ENCODE assay signal across 10 cellular contexts in genomic region chr14:70403335-70403734, GRCh38. TPM values are rescaled to one million over a fixed set of nuclear protein-coding genes. Genes with fewer than 3 reads are reported as not detected.
A peak's percentile ranks its signal among the peaks of the same experiment; 100 is the strongest.
DNase-seq lines count a peak whose midpoint lies in the region; ATAC-seq and TF ChIP-seq lines count a peak whose summit lies in the region.
"Not testable (repeated sequence)": the region's sequence is repeated elsewhere in the genome, so short reads cannot be mapped to it uniquely, and the experiment has no call there.
"Had no signal": no experiment of that assay in that cellular context is flagged by ENCODE, and none has a peak within 500 bp of the region (broad histone marks: within the 10 kb centered on the region; RNA-seq: fewer than 3 reads in every experiment).

No MANE protein-coding gene starts in this region.

- H3K36me3 ChIP-seq in DND-41 (ENCODE audit: insufficient read depth, low read length), result peaks cover 12% of the 10 kb centered on the region
- H3K36me3 ChIP-seq in RWPE2 (ENCODE audit: low read depth); body of pancreas (replicated peaks in 1 of 2; ENCODE audit: insufficient read depth in 1 of 2, low read depth in 2 of 2); neural progenitor cell; upper lobe of right lung: not testable (repeated sequence)

- peaks cover 18% of the 10 kb centered on the region for H3K79me2 ChIP-seq in DND-41 (ENCODE audit: insufficient read depth, low read length)
- H3K79me2 ChIP-seq in neural progenitor cell (ENCODE audit: low read depth), result peaks cover 15% of the 10 kb centered on the region

- H3F3A ChIP-seq in neural progenitor cell (ENCODE audit: low read depth), result not testable (repeated sequence)

- not testable (repeated sequence) for H4K20me1 ChIP-seq in DND-41 (ENCODE audit: insufficient read depth, low read length); neural progenitor cell (ENCODE audit: low read depth)

- WGBS in body of pancreas, 2 donors, result 40 to 42% methylated on average over 4 of the region's 4 CpGs

- peaks cover 16% of the 10 kb centered on the region for H3K36me3 Mint-ChIP-seq in neural progenitor cell

- not testable (repeated sequence) for H3K27me3 Mint-ChIP-seq in neural progenitor cell (ENCODE audit: insufficient read depth, low read depth)

- peaks cover 13% of the 10 kb centered on the region for H3K9me3 ChIP-seq in DND-41 (ENCODE audit: insufficient read depth, low read length, severe bottlenecking)
- H3K9me3 ChIP-seq in RWPE2 (ENCODE audit: severe bottlenecking); body of pancreas; neural progenitor cell (ENCODE audit: low read depth); upper lobe of right lung: not testable (repeated sequence)

- not testable (repeated sequence) for H3K9ac ChIP-seq in DND-41 (ENCODE audit: low read depth, low read length); neural progenitor cell

- intact Hi-C loops in body of pancreas (cut with DNase I); upper lobe of right lung (cut with DNase I): not testable (repeated sequence)

- not testable (repeated sequence) for H3K27ac Mint-ChIP-seq in neural progenitor cell

- H3K4me3 Mint-ChIP-seq in neural progenitor cell, result not testable (repeated sequence)

- ATAC-seq in DND-41 (ENCODE audit: insufficient read depth, low read depth); body of pancreas; upper lobe of right lung: not testable (repeated sequence)
- ATAC-seq in RWPE2 (ENCODE audit: low read depth), result 0 out of 3 replicates have a peak, but pooled peaks have one; percentile 41
- peak; percentile 32 for ATAC-seq in esophagus mucosa

- TF ChIP-seq CTCF in DND-41 (IDR thresholded peaks at IDR 0.05; ENCODE audit: borderline replicate concordance, extremely low read depth, low read length, poor library complexity, severe bottlenecking), result peak; percentile 15
- peak; percentile 32 for TF ChIP-seq CTCF in RWPE2 (IDR thresholded peaks at IDR 0.05; ENCODE audit: poor library complexity, severe bottlenecking)
- peak in 1 of 7 experiments; percentile 6 for TF ChIP-seq CTCF in body of pancreas (IDR thresholded peaks at IDR 0.05)
- peak; percentile 66 for TF ChIP-seq CTCF in neural progenitor cell (IDR thresholded peaks at IDR 0.05)
- peak; percentile 8 for TF ChIP-seq CTCF in upper lobe of right lung (IDR thresholded peaks at IDR 0.05)

- in situ Hi-C loops in KBM-7 (cut with MboI; ENCODE audit: low pct_unique_long_range_greater_than_20kb, low sequenced_read_pairs), result not testable (repeated sequence)

- TF ChIP-seq POLR2A in body of pancreas (IDR thresholded peaks at IDR 0.05), result not testable (repeated sequence)

- not testable (repeated sequence) for H3K4me3 ChIP-seq in DND-41 (ENCODE audit: low read depth in 1 of 2, low read length in 2 of 2); RWPE2 (ENCODE audit: severe bottlenecking); body of pancreas; neural progenitor cell; upper lobe of right lung

- not testable (repeated sequence) for H3K27ac ChIP-seq in DND-41 (ENCODE audit: low read length); RWPE2 (ENCODE audit: poor library complexity, severe bottlenecking); body of pancreas; neural progenitor cell; upper lobe of right lung

- H3K4me1 ChIP-seq in DND-41 (ENCODE audit: insufficient read depth, low read length); RWPE2 (ENCODE audit: insufficient read depth, poor library complexity, severe bottlenecking); neural progenitor cell; upper lobe of right lung: not testable (repeated sequence)
- peaks cover 15% of the 10 kb centered on the region for H3K4me1 ChIP-seq in body of pancreas

- H3K27me3 ChIP-seq in DND-41 (ENCODE audit: insufficient read depth, low read length, poor library complexity); RWPE2 (ENCODE audit: insufficient read depth, poor library complexity, severe bottlenecking); body of pancreas; neural progenitor cell; upper lobe of right lung: not testable (repeated sequence)

- not testable (repeated sequence) for H3K4me1 Mint-ChIP-seq in neural progenitor cell

- not testable (repeated sequence) for H3K4me2 ChIP-seq in DND-41 (ENCODE audit: insufficient read depth, low read length); neural progenitor cell

- not testable (repeated sequence) for H3K9me3 Mint-ChIP-seq in neural progenitor cell

- not testable (repeated sequence) for DNase-seq in DND-41; RWPE2 (ENCODE audit: low spot score); upper lobe of right lung
- DNase-seq in KBM-7 (peak; percentile 3), body of pancreas (peak in 3 of 4 donors; percentile 16 to 25 (median 22)), iris pigment epithelial cell (ENCODE audit: low read depth) (peak; percentile 35), neural progenitor cell (ENCODE audit: low spot score) (peak; percentile 18)

- not testable (repeated sequence) for H2AFZ ChIP-seq in DND-41 (ENCODE audit: low read depth, low read length); neural progenitor cell (replicated peaks)

RNA-seq across cellular contexts. Expression of gene SYNJ2BP, which starts 13.6 kb away (rescaled TPM):
- total RNA-seq in body of pancreas (10 to 100 TPM; 10.5 to 21.5 TPM), esophagus mucosa (10.2 TPM), neural progenitor cell (ENCODE audit: low replicate concordance) (20.1 and 25.9 TPM in 2 replicates), upper lobe of right lung (42.3 TPM)

RNA-seq across cellular contexts. Expression of gene COX16, which starts 43.9 kb away (rescaled TPM):
- 10 to 100 TPM; 18.5 to 25.4 TPM for total RNA-seq in body of pancreas
- total RNA-seq in esophagus mucosa, result 46.0 TPM
- 51.0 and 116 TPM in 2 replicates for total RNA-seq in neural progenitor cell (ENCODE audit: low replicate concordance)
- 26.0 TPM for total RNA-seq in upper lobe of right lung

RNA-seq across cellular contexts. Expression of gene ADAM21, which starts 48.6 kb away (rescaled TPM):
- total RNA-seq in body of pancreas, result under 1 TPM in 1 of 2 donors, not detected in 1; 0.52 TPM
- not detected for total RNA-seq in esophagus mucosa
- 0.12 and 0.80 TPM in 2 replicates for total RNA-seq in neural progenitor cell (ENCODE audit: low replicate concordance)
- not detected for total RNA-seq in upper lobe of right lung
- total RNA-seq: natural killer cell, Peyer's patch had no signal
